ENCODE assay signal across 22 cellular contexts in genomic region chr5:86879086-86879485, GRCh38.
"Had no signal": no experiment of that assay in that cellular context is flagged by ENCODE, and none has a peak within 500 bp of the region (broad histone marks: within the 10 kb centered on the region; RNA-seq: fewer than 3 reads in every experiment).

No MANE protein-coding gene starts in this region.

- ATAC-seq: activated T-helper 17 cell treated with anti-CD3 and anti-CD28 coated beads, Interleukin-2, amount 50 U/mL, for 72 hours had no signal

- H3K27ac Mint-ChIP-seq: activated CD4-positive, alpha-beta memory T cell treated with anti-CD3 and anti-CD28 coated beads for 36 hours; activated CD4-positive, alpha-beta T cell treated with anti-CD3 and anti-CD28 coated beads, Interleukin-2, amount 10 ng/mL, durations not matched to agents 7 days and 5 days; activated naive CD4-positive, alpha-beta T cell treated with anti-CD3 and anti-CD28 coated beads for 36 hours; activated naive CD8-positive, alpha-beta T cell; activated T-helper 17 cell treated with anti-CD3 and anti-CD28 coated beads, Interleukin-2, amount 50 U/mL, for 72 hours had no signal

- DNase-seq: activated CD4-positive, alpha-beta memory T cell treated with anti-CD3 and anti-CD28 coated beads for 36 hours; activated CD4-positive, alpha-beta T cell treated with anti-CD3 and anti-CD28 coated beads, Interleukin-2, amount 10 ng/mL, durations not matched to agents 7 days and 5 days; activated CD4-positive, CD25-positive, alpha-beta regulatory T cell; activated CD8-positive, alpha-beta memory T cell treated with anti-CD3 and anti-CD28 coated beads for 24 hours; activated gamma-delta T cell; activated naive CD4-positive, alpha-beta T cell treated with anti-CD3 and anti-CD28 coated beads for 36 hours; activated T-cell treated with anti-CD3 and anti-CD28 coated beads for 4 hours; activated T-cell treated with anti-CD3 and anti-CD28 coated beads, Interleukin-2, amount 50 U/mL, for 48 hours; amygdala; brain microvascular endothelial cell; NCI-H1092; NCI-H2029 treated with DMSO at 0.1 percent for 48 hours; NCI-H345; NCI-H524; NCI-H774; Peyer's patch; Right ventricle myocardium superior; SJCRH30; SK-N-SH; T-helper 1 cell had no signal

- H3K36me3 Mint-ChIP-seq: activated CD4-positive, alpha-beta memory T cell treated with anti-CD3 and anti-CD28 coated beads for 36 hours; activated naive CD8-positive, alpha-beta T cell had no signal

- H3K4me1 Mint-ChIP-seq: activated CD4-positive, alpha-beta T cell treated with anti-CD3 and anti-CD28 coated beads, Interleukin-2, amount 10 ng/mL, durations not matched to agents 7 days and 5 days; activated T-helper 17 cell treated with anti-CD3 and anti-CD28 coated beads, Interleukin-2, amount 50 U/mL, for 72 hours had no signal

- H3K4me3 Mint-ChIP-seq: activated CD4-positive, alpha-beta memory T cell treated with anti-CD3 and anti-CD28 coated beads for 36 hours; activated CD4-positive, alpha-beta T cell treated with anti-CD3 and anti-CD28 coated beads, Interleukin-2, amount 10 ng/mL, durations not matched to agents 7 days and 5 days; activated naive CD4-positive, alpha-beta T cell treated with anti-CD3 and anti-CD28 coated beads for 36 hours; activated naive CD8-positive, alpha-beta T cell; activated T-helper 17 cell treated with anti-CD3 and anti-CD28 coated beads, Interleukin-2, amount 50 U/mL, for 72 hours had no signal

- H3K9me3 Mint-ChIP-seq: activated CD4-positive, alpha-beta memory T cell treated with anti-CD3 and anti-CD28 coated beads for 36 hours; activated CD4-positive, alpha-beta T cell treated with anti-CD3 and anti-CD28 coated beads, Interleukin-2, amount 10 ng/mL, durations not matched to agents 7 days and 5 days; activated naive CD4-positive, alpha-beta T cell treated with anti-CD3 and anti-CD28 coated beads for 36 hours; activated T-helper 17 cell treated with anti-CD3 and anti-CD28 coated beads, Interleukin-2, amount 50 U/mL, for 72 hours had no signal
